31 cellular contexts compared by ENCODE assay signal in the genomic region with DNA sequence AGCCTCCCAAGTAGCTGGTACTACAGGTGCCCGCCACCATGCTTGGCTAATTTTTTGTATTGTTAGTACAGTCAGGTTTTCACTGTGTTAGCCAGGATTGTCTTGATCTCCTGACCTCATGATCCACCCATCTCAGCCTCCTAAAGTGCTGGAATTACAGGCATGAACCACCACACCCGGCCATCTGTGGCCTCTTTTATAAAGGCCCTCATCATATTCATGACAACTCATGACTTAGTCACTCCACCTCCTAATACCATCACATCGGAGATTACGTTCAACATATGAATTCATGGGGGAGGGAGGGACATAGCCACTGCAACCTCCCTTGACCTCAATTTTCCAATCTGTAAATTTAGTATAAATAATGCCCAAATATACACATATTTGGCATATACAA. TPM values are rescaled to one million over a fixed set of nuclear protein-coding genes. Genes with fewer than 3 reads are reported as not detected.
"Had no signal": no experiment of that assay in that cellular context is flagged by ENCODE, and none has a peak within 500 bp of the region (broad histone marks: within the 10 kb centered on the region; RNA-seq: fewer than 3 reads in every experiment).

No MANE protein-coding gene starts in this region.

- H3K27ac Mint-ChIP-seq: naive thymus-derived CD4-positive, alpha-beta T cell; natural killer cell; nephron; neural progenitor cell; progenitor cell of endocrine pancreas; stimulated activated memory B cell treated with anti-CD40 and anti-IgM and Interleukin-4, amounts not matched to agents 10 μg/mL and 1 μg/mL and 100 μg/mL, for 72 hours; stimulated activated naive CD8-positive, alpha-beta T cell treated with anti-CD3 and anti-CD28 coated beads, Interleukin-15, amount 100 ng/mL, for 72 hours; type B pancreatic cell had no signal

- H3K27me3 ChIP-seq: neural progenitor cell, ovary, right lobe of liver, sigmoid colon, spleen, thyroid gland, tibial nerve, upper lobe of right lung, uterus had no signal

- H2AFZ ChIP-seq: neural progenitor cell, parathyroid adenoma had no signal

- H3K4me1 Mint-ChIP-seq: naive thymus-derived CD4-positive, alpha-beta T cell; natural killer cell; nephron; stimulated activated memory B cell treated with anti-CD40 and anti-IgM and Interleukin-4, amounts not matched to agents 10 μg/mL and 1 μg/mL and 100 μg/mL, for 72 hours; stimulated activated naive CD8-positive, alpha-beta T cell treated with anti-CD3 and anti-CD28 coated beads, Interleukin-15, amount 100 ng/mL, for 72 hours had no signal

- H3K9me3 ChIP-seq: ovary, psoas muscle, right lobe of liver, thoracic aorta, thyroid gland, upper lobe of right lung, uterus had no signal

- H3K9ac ChIP-seq: neural progenitor cell, parathyroid adenoma had no signal

- H3K4me2 ChIP-seq: neural progenitor cell, smooth muscle cell had no signal

- H3K9me3 Mint-ChIP-seq: type B pancreatic cell had no signal

- H3K4me3 ChIP-seq: neural progenitor cell, ovary, psoas muscle, right lobe of liver, sigmoid colon, skin epidermis, smooth muscle cell, spleen, thoracic aorta, thyroid gland, tibial nerve, upper lobe of right lung, uterus had no signal

- H3K79me2 ChIP-seq: parathyroid adenoma had no signal

- H3K36me3 Mint-ChIP-seq: neural progenitor cell; stimulated activated memory B cell treated with anti-CD40 and anti-IgM and Interleukin-4, amounts not matched to agents 10 μg/mL and 1 μg/mL and 100 μg/mL, for 72 hours; type B pancreatic cell had no signal

- H3K4me3 Mint-ChIP-seq: naive thymus-derived CD4-positive, alpha-beta T cell; natural killer cell; nephron; neural progenitor cell; stimulated activated memory B cell treated with anti-CD40 and anti-IgM and Interleukin-4, amounts not matched to agents 10 μg/mL and 1 μg/mL and 100 μg/mL, for 72 hours; stimulated activated naive CD8-positive, alpha-beta T cell treated with anti-CD3 and anti-CD28 coated beads, Interleukin-15, amount 100 ng/mL, for 72 hours; type B pancreatic cell had no signal

- H3K27me3 Mint-ChIP-seq: naive thymus-derived CD4-positive, alpha-beta T cell; progenitor cell of endocrine pancreas; stimulated activated memory B cell treated with anti-CD40 and anti-IgM and Interleukin-4, amounts not matched to agents 10 μg/mL and 1 μg/mL and 100 μg/mL, for 72 hours; stimulated activated naive CD8-positive, alpha-beta T cell treated with anti-CD3 and anti-CD28 coated beads, Interleukin-15, amount 100 ng/mL, for 72 hours; type B pancreatic cell had no signal

- H3K4me1 ChIP-seq: neural progenitor cell, parathyroid adenoma, psoas muscle, right lobe of liver, sigmoid colon, spleen, thyroid gland, tibial nerve, upper lobe of right lung, uterus had no signal

- H3K27ac ChIP-seq: neural progenitor cell, ovary, parathyroid adenoma, psoas muscle, right lobe of liver, sigmoid colon, skin epidermis, spleen, thoracic aorta, thyroid gland, tibial nerve, upper lobe of right lung, uterus had no signal

- DNase-seq: naive thymus-derived CD4-positive, alpha-beta T cell; natural killer cell; occipital lobe; ovary; posterior cingulate gyrus; psoas muscle; right cardiac atrium; right lobe of liver; sigmoid colon; spleen; stimulated activated CD4-positive, alpha-beta T cell treated with anti-CD3 and anti-CD28 coated beads, Interleukin-12 subunit alpha, Interleukin-12 subunit beta, amount 100 ng/mL, for 4 hours; stimulated activated CD4-positive, alpha-beta T cell treated with anti-CD3 and anti-CD28 coated beads, Interleukin-1b, Interleukin-23, amount 100 ng/mL, for 48 hours; stimulated activated CD4-positive, alpha-beta T cell treated with anti-CD3 and anti-CD28 coated beads, Interleukin-4, amount 100 ng/mL, for 1 hour; stimulated activated CD4-positive, alpha-beta T cell treated with anti-CD3 and anti-CD28 coated beads, Interleukin-4, amount 100 ng/mL, for 4 hours; stimulated activated CD8-positive, alpha-beta memory T cell treated with anti-CD3 and anti-CD28 coated beads, Interleukin-4, amount 100 ng/mL, for 48 hours; stimulated activated naive CD4-positive, alpha-beta T cell; stimulated activated naive CD8-positive, alpha-beta T cell treated with anti-CD3 and anti-CD28 coated beads, Interleukin-15, amount 100 ng/mL, for 72 hours; stimulated activated naive CD8-positive, alpha-beta T cell treated with anti-CD3 and anti-CD28 coated beads, Interleukin-15, Interleukin-2, amounts not matched to agents 100 U/mL and 50 U/mL, for 24 hours; thyroid gland; upper lobe of right lung; uterus had no signal

- H3K36me3 ChIP-seq: neural progenitor cell, ovary, right lobe of liver, sigmoid colon, spleen, thoracic aorta, thyroid gland, tibial nerve, upper lobe of right lung, uterus had no signal

RNA-seq across cellular contexts. Expression of gene PLCXD3, which starts 27.2 kb away (rescaled TPM):
- polyA plus RNA-seq: naive thymus-derived CD4-positive, alpha-beta T cell; smooth muscle cell had no signal
